ENCODE assay signal across 8 cellular contexts in the genomic region with DNA sequence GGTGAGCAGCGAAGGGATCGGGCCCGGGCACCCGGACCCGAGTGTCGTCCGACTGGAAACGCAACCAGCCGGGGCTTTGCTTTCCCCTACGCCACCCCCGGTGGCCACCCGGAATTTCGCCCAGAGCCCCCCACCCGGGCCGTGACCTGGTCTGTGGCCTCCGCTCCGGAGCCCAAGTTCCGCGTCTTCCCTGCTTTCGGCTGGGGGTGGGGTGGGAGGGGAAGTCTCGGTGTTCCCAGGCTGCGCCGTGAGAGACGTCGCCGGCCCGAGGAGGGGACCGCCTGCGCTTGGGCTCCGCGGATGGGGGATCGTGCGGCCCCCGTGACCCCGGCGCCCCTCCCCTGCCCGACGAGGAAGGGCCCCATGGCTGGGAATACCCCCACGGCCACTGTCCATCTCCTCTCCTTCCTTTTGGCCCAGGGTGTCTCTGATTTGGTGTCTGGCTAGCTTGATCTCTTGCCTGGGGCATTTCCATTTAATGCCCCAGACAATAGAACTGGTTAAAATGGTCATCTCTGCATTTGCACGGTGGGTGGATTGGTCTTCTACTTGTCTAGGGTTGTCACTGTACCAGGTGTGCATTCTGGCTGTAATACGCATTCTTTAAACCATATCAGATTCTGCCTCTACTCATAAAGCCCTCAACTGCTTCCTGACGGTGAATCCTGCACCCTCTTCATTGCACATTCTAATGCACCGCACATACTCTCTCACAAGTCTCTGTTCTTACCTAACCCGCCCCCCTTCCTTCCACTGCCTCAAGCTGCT. TPM values are rescaled to one million over a fixed set of nuclear protein-coding genes. Genes with fewer than 3 reads are reported as not detected.
DNase-seq lines count a peak whose midpoint lies in the region; ATAC-seq lines count a peak whose summit lies in the region.

No MANE protein-coding gene starts in this region.

- H3K9me3 Mint-ChIP-seq in stimulated activated naive CD8-positive, alpha-beta T cell treated with anti-CD3 and anti-CD28 coated beads, Interleukin-15, Interleukin-2, amounts not matched to agents 100 ng/mL and 50 ng/mL, for 24 hours, result no peaks in the 10 kb centered on the region

- H3K27ac ChIP-seq in SK-N-MC, result no peak overlapping the region

- H3K4me1 Mint-ChIP-seq in stimulated activated naive CD8-positive, alpha-beta T cell treated with anti-CD3 and anti-CD28 coated beads, Interleukin-15, Interleukin-2, amounts not matched to agents 100 ng/mL and 50 ng/mL, for 24 hours (ENCODE audit: low read depth), result peaks cover 31% of the 10 kb centered on the region

- ATAC-seq in HG03159 (IDR thresholded peaks at IDR 0.05; ENCODE audit: unreplicated experiment), result peak; percentile 26

- H3K4me3 Mint-ChIP-seq in stimulated activated naive CD8-positive, alpha-beta T cell treated with anti-CD3 and anti-CD28 coated beads, Interleukin-15, Interleukin-2, amounts not matched to agents 100 ng/mL and 50 ng/mL, for 24 hours, result peak overlapping the region; percentile 95

- H3K36me3 ChIP-seq in SK-N-MC (ENCODE audit: insufficient read depth, low read length), result no peaks in the 10 kb centered on the region

- H3K27ac Mint-ChIP-seq in stimulated activated naive CD8-positive, alpha-beta T cell treated with anti-CD3 and anti-CD28 coated beads, Interleukin-15, Interleukin-2, amounts not matched to agents 100 ng/mL and 50 ng/mL, for 24 hours, result peak overlapping the region; percentile 92

- H3K4me3 ChIP-seq in SK-N-MC, result peak overlapping the region; percentile 90

- peak overlapping the region; percentile 84 for H3K9ac ChIP-seq in SK-N-MC (ENCODE audit: insufficient read length)

- no peaks in the 10 kb centered on the region for H3K9me3 ChIP-seq in SK-N-MC (ENCODE audit: low read depth, low read length)

- DNase-seq in NCI-H510A treated with DMSO at 0.1 percent for 48 hours (lab: John Stamatoyannopoulos, UW), result peak; percentile 52
- no peak for DNase-seq in NCI-H510A (lab: John Stamatoyannopoulos, UW)
- DNase-seq in SK-N-MC (ENCODE audit: low read depth, low spot score), result no peak
- peak; percentile 41 for DNase-seq in dermis blood vessel endothelial cell
- DNase-seq in left kidney (ENCODE audit: low read depth, low spot score), result peak; percentile 76
- DNase-seq in NCI-H187 treated with DMSO at 0.1 percent for 48 hours (lab: John Stamatoyannopoulos, UW), result no peak

- no peaks in the 10 kb centered on the region for H3K27me3 Mint-ChIP-seq in stimulated activated naive CD8-positive, alpha-beta T cell treated with anti-CD3 and anti-CD28 coated beads, Interleukin-15, Interleukin-2, amounts not matched to agents 100 ng/mL and 50 ng/mL, for 24 hours

- no peaks in the 10 kb centered on the region for H3K36me3 Mint-ChIP-seq in stimulated activated naive CD8-positive, alpha-beta T cell treated with anti-CD3 and anti-CD28 coated beads, Interleukin-15, Interleukin-2, amounts not matched to agents 100 ng/mL and 50 ng/mL, for 24 hours (ENCODE audit: low read depth)

RNA-seq across cellular contexts. Expression of a gene that starts 0.8 kb away (rescaled TPM):
- total RNA-seq in dermis blood vessel endothelial cell, result 12.8 and 13.2 TPM in 2 replicates

Comparison
In these comparisons a context has a peak if more than half of its experiments do, and no peak if none do; other contexts are left out.
1. DNase-seq: peak in NCI-H510A treated with DMSO at 0.1 percent for 48 hours (single experiment), dermis blood vessel endothelial cell (single experiment) and left kidney (single experiment); none in NCI-H510A (single experiment), SK-N-MC (single experiment) and NCI-H187 treated with DMSO at 0.1 percent for 48 hours (single experiment).